In genomic region chr11:28346209-28346608, GRCh38 we compare ENCODE assay signal across 25 cellular contexts.
DNase-seq lines count a peak whose midpoint lies in the region; ATAC-seq and TF ChIP-seq lines count a peak whose summit lies in the region.
"Had no signal": no experiment of that assay in that cellular context is flagged by ENCODE, and none has a peak within 500 bp of the region (broad histone marks: within the 10 kb centered on the region; RNA-seq: fewer than 3 reads in every experiment).

No MANE protein-coding gene starts in this region.

- no peak overlapping the region for H3K27ac ChIP-seq in left lung
- H3K27ac ChIP-seq: cardiac muscle cell, neural progenitor cell, stomach, tibial artery had no signal

- peak; percentile 21 for DNase-seq in GM04504 (ENCODE audit: low read depth)
- DNase-seq in LHCN-M2 (ENCODE audit: low read depth): peak; percentile 42
- DNase-seq in amniotic epithelial cell (ENCODE audit: low read depth): peak; percentile 28
- DNase-seq in left lung: no peak
- no peak for DNase-seq in NCI-H2227 (lab: John Stamatoyannopoulos, UW; ENCODE audit: unreplicated experiment)
- no peak for DNase-seq in BE2C
- DNase-seq: activated CD4-positive, alpha-beta T cell treated with anti-CD3 and anti-CD28 coated beads, Interleukin-2, amount 10 ng/mL, durations not matched to agents 24 days and 14 days; activated naive CD4-positive, alpha-beta T cell treated with anti-CD3 and anti-CD28 coated beads for 36 hours; activated T-cell treated with anti-CD3 and anti-CD28 coated beads, Interleukin-2, amount 50 U/mL, for 48 hours; amygdala; CD4-positive, alpha-beta T cell; cortex of kidney; endodermal cell; GOT3; kidney glomerular epithelial cell; NCI-H1436 treated with DMSO at 0.1 percent for 48 hours; NCI-H510A treated with DMSO at 0.1 percent for 48 hours; stomach; T-helper 17 cell; tibial artery had no signal

- H3K4me1 ChIP-seq in left lung (peaks cover 0 to 3% of the 10 kb centered on the region in 2 donors), BE2C (no peaks in the 10 kb centered on the region)
- H3K4me1 ChIP-seq: neural progenitor cell, tibial artery had no signal

- no peaks in the 10 kb centered on the region for H3K27me3 ChIP-seq in left lung
- no peaks in the 10 kb centered on the region for H3K27me3 ChIP-seq in BE2C
- H3K27me3 ChIP-seq: cardiac muscle cell, neural progenitor cell, stomach, tibial artery had no signal

- no peak overlapping the region for H3K4me3 ChIP-seq in left lung
- H3K4me3 ChIP-seq in BE2C (ENCODE audit: low read depth, low read length): no peak overlapping the region
- H3K4me3 ChIP-seq: cardiac muscle cell, neural progenitor cell, stomach, tibial artery had no signal

- H3K9me3 ChIP-seq in left lung (no peaks in the 10 kb centered on the region), BE2C (no peaks in the 10 kb centered on the region)
- H3K9me3 ChIP-seq: stomach, tibial artery had no signal

- ATAC-seq in left lung (peak; percentile 51), GM19455 (IDR thresholded peaks at IDR 0.05; ENCODE audit: unreplicated experiment) (no peak), GM21526 (IDR thresholded peaks at IDR 0.05; ENCODE audit: low FRiP score, unreplicated experiment) (no peak)
- ATAC-seq: sciatic nerve, T-helper 17 cell had no signal

- no peaks in the 10 kb centered on the region for H3K36me3 ChIP-seq in left lung
- no peaks in the 10 kb centered on the region for H3K36me3 ChIP-seq in BE2C
- H3K36me3 ChIP-seq: cardiac muscle cell, neural progenitor cell, stomach, tibial artery had no signal

- intact Hi-C loops in left lung (cut with DNase I): no loop called here

- TF ChIP-seq CTCF in left lung (IDR thresholded peaks at IDR 0.05) (no peak), BE2C (IDR thresholded peaks at IDR 0.05; ENCODE audit: low read depth, low read length) (no peak)

Comparison
In these comparisons a context has a peak if more than half of its experiments do, and no peak if none do; other contexts are left out.
1. DNase-seq: peak in GM04504 (single experiment), LHCN-M2 (single experiment) and amniotic epithelial cell (single experiment); none in left lung (0 of 2), NCI-H2227 (single experiment) and BE2C (single experiment).